In genomic region chr19:30388327-30388726, GRCh38 we compare ENCODE assay signal across 31 cellular contexts. TPM values are rescaled to one million over a fixed set of nuclear protein-coding genes. Genes with fewer than 3 reads are reported as not detected.
"Had no signal": no experiment of that assay in that cellular context is flagged by ENCODE, and none has a peak within 500 bp of the region (broad histone marks: within the 10 kb centered on the region; RNA-seq: fewer than 3 reads in every experiment).

No MANE protein-coding gene starts in this region.

- H3K36me3 ChIP-seq: brain microvascular endothelial cell had no signal

- DNase-seq: activated CD4-positive, alpha-beta memory T cell treated with anti-CD3 and anti-CD28 coated beads, Interleukin-2, amount 10 ng/mL, durations not matched to agents 7 days and 5 days; activated CD4-positive, alpha-beta T cell treated with anti-CD3 and anti-CD28 coated beads for 1 hour; activated CD4-positive, alpha-beta T cell treated with anti-CD3 and anti-CD28 coated beads for 4 hours; activated CD4-positive, alpha-beta T cell treated with anti-CD3 and anti-CD28 coated beads, Interleukin-2, amount 10 ng/mL, durations not matched to agents 7 days and 5 days; activated CD4-positive, alpha-beta T cell treated with anti-CD3 and anti-CD28 coated beads, Interleukin-2, amount 50 U/mL, for 4 hours; activated effector memory CD4-positive, alpha-beta T cell treated with Interleukin-2 at 50 U/mL for 16 hours; activated gamma-delta T cell treated with Interleukin-2 at 50 U/mL for 16 hours; activated naive CD4-positive, alpha-beta T cell treated with anti-CD3 and anti-CD28 coated beads, Interleukin-2, amount 50 U/mL, for 16 hours; activated naive CD4-positive, alpha-beta T cell treated with Interleukin-2 at 50 U/mL for 16 hours; activated T-cell treated with anti-CD3 and anti-CD28 coated beads, Interleukin-2, amount 50 U/mL, for 4 hours; amniotic stem cell; anterior cingulate cortex; brain microvascular endothelial cell; caudate nucleus; cortex of kidney; dermis blood vessel endothelial cell; effector memory CD4-positive, alpha-beta T cell; foreskin fibroblast; T-helper 2 cell had no signal

- H3K27me3 ChIP-seq: brain microvascular endothelial cell had no signal

- H3K9me3 Mint-ChIP-seq: activated CD4-positive, alpha-beta memory T cell treated with anti-CD3 and anti-CD28 coated beads, Interleukin-2, amount 10 ng/mL, durations not matched to agents 7 days and 5 days; activated CD4-positive, alpha-beta T cell treated with anti-CD3 and anti-CD28 coated beads, Interleukin-2, amount 10 ng/mL, durations not matched to agents 7 days and 5 days; activated T-cell treated with anti-CD3 and anti-CD28 coated beads, Interleukin-2, amount 50 U/mL, for 4 hours; activated T-helper 17 cell treated with anti-CD3 and anti-CD28 coated beads, Interleukin-2, amount 50 U/mL, for 72 hours; endodermal cell; WTC11 had no signal

- H3K4me3 Mint-ChIP-seq: activated CD4-positive, alpha-beta memory T cell treated with anti-CD3 and anti-CD28 coated beads, Interleukin-2, amount 10 ng/mL, durations not matched to agents 7 days and 5 days; activated CD4-positive, alpha-beta T cell treated with anti-CD3 and anti-CD28 coated beads, Interleukin-2, amount 10 ng/mL, durations not matched to agents 7 days and 5 days; activated naive CD8-positive, alpha-beta T cell; activated T-cell treated with anti-CD3 and anti-CD28 coated beads, Interleukin-2, amount 50 U/mL, for 4 hours; activated T-helper 17 cell treated with anti-CD3 and anti-CD28 coated beads, Interleukin-2, amount 50 U/mL, for 72 hours; endodermal cell; WTC11 had no signal

- H3K4me1 Mint-ChIP-seq: activated CD4-positive, alpha-beta T cell treated with anti-CD3 and anti-CD28 coated beads, Interleukin-2, amount 10 ng/mL, durations not matched to agents 7 days and 5 days; activated T-helper 17 cell treated with anti-CD3 and anti-CD28 coated beads, Interleukin-2, amount 50 U/mL, for 72 hours had no signal

- ATAC-seq: activated T-cell treated with anti-CD3 and anti-CD28 coated beads, Interleukin-2, amount 50 U/mL, for 4 hours; activated T-helper 17 cell treated with anti-CD3 and anti-CD28 coated beads, Interleukin-2, amount 50 U/mL, for 72 hours; esophagus mucosa; WTC11 had no signal

- H3K27me3 Mint-ChIP-seq: activated CD4-positive, alpha-beta memory T cell treated with anti-CD3 and anti-CD28 coated beads, Interleukin-2, amount 10 ng/mL, durations not matched to agents 7 days and 5 days had no signal

- H3K27ac ChIP-seq: brain microvascular endothelial cell had no signal

- FAIRE-seq: astrocyte, bronchial epithelial cell, colon, frontal cortex had no signal

- H3K36me3 Mint-ChIP-seq: activated naive CD8-positive, alpha-beta T cell; WTC11 had no signal

- H3K27ac Mint-ChIP-seq: activated CD4-positive, alpha-beta memory T cell treated with anti-CD3 and anti-CD28 coated beads, Interleukin-2, amount 10 ng/mL, durations not matched to agents 7 days and 5 days; activated CD4-positive, alpha-beta T cell treated with anti-CD3 and anti-CD28 coated beads, Interleukin-2, amount 10 ng/mL, durations not matched to agents 7 days and 5 days; activated naive CD8-positive, alpha-beta T cell; activated T-helper 17 cell treated with anti-CD3 and anti-CD28 coated beads, Interleukin-2, amount 50 U/mL, for 72 hours; endodermal cell; WTC11 had no signal

RNA-seq across cellular contexts. Expression of gene ZNF536, which starts 16.1 kb away (rescaled TPM):
- total RNA-seq: activated CD4-positive, alpha-beta memory T cell treated with anti-CD3 and anti-CD28 coated beads, Interleukin-2, amount 10 ng/mL, durations not matched to agents 7 days and 5 days; activated CD4-positive, alpha-beta T cell treated with anti-CD3 and anti-CD28 coated beads, Interleukin-2, amount 10 ng/mL, durations not matched to agents 7 days and 5 days; activated T-cell treated with anti-CD3 and anti-CD28 coated beads, Interleukin-2, amount 50 U/mL, for 4 hours; activated T-helper 17 cell treated with anti-CD3 and anti-CD28 coated beads, Interleukin-2, amount 50 U/mL, for 72 hours; bronchial epithelial cell; chondrocyte; dermis blood vessel endothelial cell; endodermal cell; epithelial cell of proximal tubule; T-helper 1 cell treated with Interleukin-12 subunit alpha and Interleukin-12 subunit beta and Interleukin-4 antibody, amounts not matched to agents 30 ng/mL and 1 ng/mL, for 36 hours had no signal
